12 cellular contexts compared by ENCODE assay signal in the genomic region with DNA sequence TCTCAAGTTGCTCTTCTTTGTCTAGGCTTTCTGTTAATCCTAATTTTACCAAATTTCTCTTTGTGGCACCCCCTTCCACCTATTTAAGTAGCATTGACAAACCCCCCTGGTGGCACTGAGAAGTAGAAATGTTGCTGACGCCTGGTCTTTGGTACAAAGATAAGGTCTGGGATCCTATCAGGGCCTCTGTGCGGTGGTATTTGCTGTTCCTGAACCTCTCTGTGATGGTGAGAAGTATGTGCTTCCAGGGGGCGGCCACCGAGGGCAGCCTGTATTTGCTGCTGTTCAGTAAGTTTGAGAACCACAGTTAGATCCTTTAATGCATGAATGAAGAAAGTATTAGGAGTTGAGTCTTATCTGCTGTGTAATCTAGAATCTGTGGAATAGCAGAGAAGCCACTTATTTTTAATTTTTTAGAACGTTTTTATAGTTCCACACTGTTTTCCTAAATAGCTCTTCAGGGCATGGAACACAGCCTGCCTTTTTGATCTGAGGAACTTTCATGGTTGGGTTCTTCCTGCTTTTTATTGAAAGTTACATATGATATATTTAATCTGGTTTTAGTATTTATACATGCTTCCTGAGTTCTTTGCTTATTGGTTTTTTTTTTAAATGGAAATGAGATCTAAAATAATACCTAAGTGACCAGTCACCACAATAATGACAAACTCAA.
DNase-seq lines count a peak whose midpoint lies in the region; ATAC-seq, FAIRE-seq and TF ChIP-seq lines count a peak whose summit lies in the region.
"Had no signal": no experiment of that assay in that cellular context is flagged by ENCODE, and none has a peak within 500 bp of the region (broad histone marks: within the 10 kb centered on the region; RNA-seq: fewer than 3 reads in every experiment).

No MANE protein-coding gene starts in this region.

- peaks cover 84% of the 10 kb centered on the region for H3K79me2 ChIP-seq in GM23338 (replicated peaks; ENCODE audit: insufficient read depth)

- ATAC-seq in GM23338 (peak; percentile 28), psoas muscle (no peak), upper lobe of left lung (ENCODE audit: low FRiP score in 2 of 2) (no peak)
- no peak for ATAC-seq in naive thymus-derived CD8-positive, alpha-beta T cell

- DNase-seq in GM23338 (ENCODE audit: low spot score) (no peak), RCC 7860 (ENCODE audit: low spot score) (peak; percentile 93), endothelial cell (ENCODE audit: low spot score) (no peak), psoas muscle (no peak), upper lobe of left lung (no peak), iPS-NIHi7 (ENCODE audit: extremely low spot score) (no peak), NCI-H1694 (lab: John Stamatoyannopoulos, UW) (no peak)
- no peak for DNase-seq in naive thymus-derived CD8-positive, alpha-beta T cell
- DNase-seq: adrenal gland, immature natural killer cell, occipital lobe had no signal

- no peak for TF ChIP-seq POLR2A in upper lobe of left lung (IDR thresholded peaks at IDR 0.05)

- no peak overlapping the region; the same call in 1 of the 2 replicates for H3K27ac ChIP-seq in GM23338 (ENCODE audit: low read depth)
- peak overlapping the region; percentile 86 for H3K27ac ChIP-seq in psoas muscle
- H3K27ac ChIP-seq in upper lobe of left lung, result no peak overlapping the region

- H3K4me1 ChIP-seq in GM23338 (ENCODE audit: insufficient read depth), result peaks cover 55% of the 10 kb centered on the region
- H3K4me1 ChIP-seq in psoas muscle, result peaks cover 73% of the 10 kb centered on the region
- peaks cover 33 to 48% (median 40%) of the 10 kb centered on the region in 4 donors for H3K4me1 ChIP-seq in upper lobe of left lung

- peak in 1 of 2 experiments; percentile 22; a peak in 2 of 4 replicates for TF ChIP-seq CTCF in GM23338 (conservative IDR thresholded peaks at IDR 0.05; ENCODE audit: low read depth in 2 of 2)
- TF ChIP-seq CTCF in endothelial cell (IDR thresholded peaks at IDR 0.05; ENCODE audit: unreplicated experiment), result no peak
- TF ChIP-seq CTCF in psoas muscle (IDR thresholded peaks at IDR 0.05), result no peak
- no peak for TF ChIP-seq CTCF in upper lobe of left lung (IDR thresholded peaks at IDR 0.05)

- H3K4me2 ChIP-seq in GM23338, result no peak overlapping the region

- peaks cover 5% of the 10 kb centered on the region; the same call in 1 of the 2 replicates for H3F3A ChIP-seq in GM23338 (replicated peaks; ENCODE audit: low read depth)

- H3K4me3 ChIP-seq in GM23338 (no peak overlapping the region), psoas muscle (no peak overlapping the region), upper lobe of left lung (no peak overlapping the region)
- H3K4me3 ChIP-seq: adrenal gland had no signal

- no peak overlapping the region for H3K4me3 Mint-ChIP-seq in GM23338
- H3K4me3 Mint-ChIP-seq in endothelial cell (ENCODE audit: unreplicated experiment), result no peak overlapping the region
- H3K4me3 Mint-ChIP-seq in naive thymus-derived CD8-positive, alpha-beta T cell, result peak overlapping the region in 1 of 10 donors; percentile 24
- H3K4me3 Mint-ChIP-seq: immature natural killer cell had no signal

- POLR2A ChIA-PET in naive thymus-derived CD8-positive, alpha-beta T cell (lab: Charles Lee), result no interaction called here

- FAIRE-seq in RCC 7860 (lab: Jason Lieb, UNC), result no peak
- FAIRE-seq: endometrium had no signal

- H3K9me3 ChIP-seq in psoas muscle, result no peaks in the 10 kb centered on the region
- no peaks in the 10 kb centered on the region for H3K9me3 ChIP-seq in upper lobe of left lung
- H3K9me3 ChIP-seq: adrenal gland had no signal

- no peaks in the 10 kb centered on the region for H3K9me2 ChIP-seq in GM23338 (ENCODE audit: insufficient read depth)

- H3K36me3 ChIP-seq in GM23338 (ENCODE audit: insufficient read depth) (no peaks in the 10 kb centered on the region), psoas muscle (ENCODE audit: insufficient read depth in 1 of 2, low read depth in 1 of 2) (peaks cover 0 to 14% of the 10 kb centered on the region in 2 donors), upper lobe of left lung (peaks cover 0 to 10% (median 0%) of the 10 kb centered on the region in 4 donors)
- H3K36me3 ChIP-seq: adrenal gland had no signal

- WGBS in psoas muscle, 3 donors, result 82 to 85% (median 82%) methylated on average over 5 of the region's 5 CpGs
- WGBS in upper lobe of left lung, 2 donors, result 52 to 63% methylated on average over 5 of the region's 5 CpGs

- no peaks in the 10 kb centered on the region for H3K36me3 Mint-ChIP-seq in GM23338 (ENCODE audit: low read depth)
- H3K36me3 Mint-ChIP-seq in endothelial cell (ENCODE audit: low read depth, unreplicated experiment), result no peaks in the 10 kb centered on the region
- no peaks in the 10 kb centered on the region for H3K36me3 Mint-ChIP-seq in naive thymus-derived CD8-positive, alpha-beta T cell
- H3K36me3 Mint-ChIP-seq: immature natural killer cell had no signal

- H4K20me1 ChIP-seq in GM23338 (replicated peaks; ENCODE audit: insufficient read depth), result no peaks in the 10 kb centered on the region

- intact Hi-C loops in psoas muscle (cut with DNase I), result loop anchor here in 1 of 2 donors (5.0 kb wide), 1 partner anchor 125 kb away; a partner anchor contains a TSS

- H2AFZ ChIP-seq in GM23338, result no peak overlapping the region

- no peaks in the 10 kb centered on the region for H3K9me3 Mint-ChIP-seq in GM23338
- H3K9me3 Mint-ChIP-seq in endothelial cell (ENCODE audit: unreplicated experiment), result no peaks in the 10 kb centered on the region
- H3K9me3 Mint-ChIP-seq in naive thymus-derived CD8-positive, alpha-beta T cell, result no peaks in the 10 kb centered on the region
- H3K9me3 Mint-ChIP-seq: immature natural killer cell had no signal

- H3K4me1 Mint-ChIP-seq in GM23338 (peaks cover 60% of the 10 kb centered on the region), endothelial cell (ENCODE audit: unreplicated experiment) (peaks cover 54% of the 10 kb centered on the region)
- peaks cover 3 to 12% (median 6%) of the 10 kb centered on the region in 4 donors for H3K4me1 Mint-ChIP-seq in naive thymus-derived CD8-positive, alpha-beta T cell

- peaks cover 9% of the 10 kb centered on the region for H3K27me3 Mint-ChIP-seq in GM23338 (ENCODE audit: insufficient read depth, low read depth, poor library complexity)
- no peaks in the 10 kb centered on the region for H3K27me3 Mint-ChIP-seq in endothelial cell (ENCODE audit: unreplicated experiment)
- peaks cover 0 to 42% (median 21%) of the 10 kb centered on the region in 5 donors for H3K27me3 Mint-ChIP-seq in naive thymus-derived CD8-positive, alpha-beta T cell

- no peaks in the 10 kb centered on the region for H3K27me3 ChIP-seq in GM23338 (ENCODE audit: insufficient read depth)
- no peaks in the 10 kb centered on the region for H3K27me3 ChIP-seq in psoas muscle (ENCODE audit: insufficient read depth in 3 of 3, low read length in 2 of 3)
- H3K27me3 ChIP-seq in upper lobe of left lung, result no peaks in the 10 kb centered on the region
- H3K27me3 ChIP-seq: adrenal gland had no signal

- H3K27ac Mint-ChIP-seq in GM23338 (peak overlapping the region; percentile 52; the same call in 1 of the 2 replicates), endothelial cell (ENCODE audit: unreplicated experiment) (peak overlapping the region; percentile 92)
- H3K27ac Mint-ChIP-seq in naive thymus-derived CD8-positive, alpha-beta T cell, result no peak overlapping the region
- H3K27ac Mint-ChIP-seq: immature natural killer cell had no signal

- TF ChIP-seq EP300 in upper lobe of left lung (IDR thresholded peaks at IDR 0.05), result no peak

TF ChIP-seq in GM23338, 12 proteins besides CTCF, POLR2A, EP300 and RAD21 (continues in another document):
- no peak for TF ChIP-seq POLR2AphosphoS5 (IDR thresholded peaks at IDR 0.05; ENCODE audit: low read depth)
- TF ChIP-seq JUNB (IDR thresholded peaks at IDR 0.05; ENCODE audit: unreplicated experiment), result no peak
- TF ChIP-seq ZNF114 (CRISPR knock-in tag; IDR thresholded peaks at IDR 0.05), result no peak
- TF ChIP-seq EZH2 (IDR thresholded peaks at IDR 0.05; ENCODE audit: low read depth, unreplicated experiment), result no peak
- TF ChIP-seq, protein P1, sequence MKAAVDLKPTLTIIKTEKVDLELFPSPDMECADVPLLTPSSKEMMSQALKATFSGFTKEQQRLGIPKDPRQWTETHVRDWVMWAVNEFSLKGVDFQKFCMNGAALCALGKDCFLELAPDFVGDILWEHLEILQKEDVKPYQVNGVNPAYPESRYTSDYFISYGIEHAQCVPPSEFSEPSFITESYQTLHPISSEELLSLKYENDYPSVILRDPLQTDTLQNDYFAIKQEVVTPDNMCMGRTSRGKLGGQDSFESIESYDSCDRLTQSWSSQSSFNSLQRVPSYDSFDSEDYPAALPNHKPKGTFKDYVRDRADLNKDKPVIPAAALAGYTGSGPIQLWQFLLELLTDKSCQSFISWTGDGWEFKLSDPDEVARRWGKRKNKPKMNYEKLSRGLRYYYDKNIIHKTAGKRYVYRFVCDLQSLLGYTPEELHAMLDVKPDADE (IDR thresholded peaks at IDR 0.05), result no peak
- no peak for TF ChIP-seq CREB1 (CRISPR knock-in tag; IDR thresholded peaks at IDR 0.05; ENCODE audit: low read depth)
- no peak for TF ChIP-seq NANOG (IDR thresholded peaks at IDR 0.05; ENCODE audit: borderline replicate concordance)
- TF ChIP-seq ZNF331 (CRISPR knock-in tag; IDR thresholded peaks at IDR 0.05; ENCODE audit: low read depth), result no peak
- TF ChIP-seq STAT1 (IDR thresholded peaks at IDR 0.05; ENCODE audit: unreplicated experiment), result no peak

Comparison
In these comparisons a context has a peak if more than half of its experiments do, and no peak if none do; other contexts are left out.
1. H3K27ac Mint-ChIP-seq: peak in GM23338 (single experiment) and endothelial cell (single experiment); none in naive thymus-derived CD8-positive, alpha-beta T cell (0 of 10).